ENCODE assay signal across 8 cellular contexts in the genomic region with DNA sequence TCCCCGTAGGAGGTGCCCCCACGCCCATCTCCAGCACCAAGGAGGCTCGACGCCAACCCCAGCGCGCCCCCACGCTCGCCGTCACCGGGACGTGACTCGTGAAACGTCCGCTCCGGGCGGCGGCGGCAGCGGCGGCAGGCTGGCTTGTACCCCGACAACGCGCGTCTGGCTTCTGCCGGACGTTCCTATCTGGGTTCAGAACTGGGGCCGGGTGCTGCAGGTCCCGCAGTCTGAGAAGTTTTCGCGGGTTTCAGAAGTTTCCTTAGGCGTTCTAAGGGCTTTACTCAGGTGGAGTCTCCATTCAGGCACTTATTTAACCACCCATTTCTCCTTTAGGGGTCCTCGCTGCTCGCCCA. TPM values are rescaled to one million over a fixed set of nuclear protein-coding genes. Genes with fewer than 3 reads are reported as not detected.
A peak's percentile ranks its signal among the peaks of the same experiment; 100 is the strongest.
DNase-seq lines count a peak whose midpoint lies in the region; ATAC-seq and TF ChIP-seq lines count a peak whose summit lies in the region.

No MANE protein-coding gene starts in this region.

- DNase-seq in GM12864 (ENCODE audit: low read depth) = no peak
- peak; percentile 57 to 59 for DNase-seq in Kasumi-1 (lab: John Stamatoyannopoulos, UW)
- peak; percentile 88 for DNase-seq in WERI-Rb-1
- peak in 1 of 2 donors; percentile 93 for DNase-seq in cardiac fibroblast (ENCODE audit: low read depth in 2 of 2)
- DNase-seq in left lung = peak; percentile 88 to 97
- peak; percentile 80 to 81 for DNase-seq in stimulated activated CD4-positive, alpha-beta T cell treated with anti-CD3 and anti-CD28 coated beads, Interleukin-4, amount 100 ng/mL, for 4 hours
- DNase-seq in NCI-H526 treated with DMSO at 0.1 percent for 48 hours (lab: John Stamatoyannopoulos, UW) = no peak

- ATAC-seq in GM21737 (IDR thresholded peaks at IDR 0.05; ENCODE audit: unreplicated experiment) = peak; percentile 36
- peak; percentile 59 for ATAC-seq in left lung

- H3K9me3 ChIP-seq in WERI-Rb-1 (ENCODE audit: severe bottlenecking) (no peaks in the 10 kb centered on the region), left lung (no peaks in the 10 kb centered on the region)

- intact Hi-C loops in left lung (cut with DNase I) = no loop called here

- TF ChIP-seq CTCF in GM12864 (IDR thresholded peaks at IDR 0.05; ENCODE audit: low read depth, low read length, missing control alignments) (no peak), WERI-Rb-1 (IDR thresholded peaks at IDR 0.05; ENCODE audit: low read depth, low read length) (no peak), cardiac fibroblast (IDR thresholded peaks at IDR 0.05; ENCODE audit: low read depth, low read length) (no peak), left lung (IDR thresholded peaks at IDR 0.05) (no peak)

- H3K36me3 ChIP-seq in WERI-Rb-1 (peaks cover 34% of the 10 kb centered on the region), left lung (peaks cover 0 to 5% of the 10 kb centered on the region in 2 donors)

- H3K27ac ChIP-seq in WERI-Rb-1 (peak overlapping the region; percentile 96), left lung (peak overlapping the region; percentile 99 to 100)

- H3K4me3 ChIP-seq in GM12864 (ENCODE audit: low read depth, low read length) (peak overlapping the region; percentile 74), WERI-Rb-1 (ENCODE audit: low read depth, low read length) (peak overlapping the region; percentile 65), cardiac fibroblast (replicated peaks in 1 of 2; ENCODE audit: low read depth in 2 of 2, low read length in 2 of 2) (peak overlapping the region; percentile 70), left lung (peak overlapping the region; percentile 51 to 94)

- H3K27me3 ChIP-seq in WERI-Rb-1 (ENCODE audit: insufficient read depth, low read depth, severe bottlenecking) (no peaks in the 10 kb centered on the region), left lung (no peaks in the 10 kb centered on the region)

- H3K4me1 ChIP-seq in left lung = peaks cover 29 to 40% of the 10 kb centered on the region in 2 donors

RNA-seq across cellular contexts. Expression of gene ALKBH5, which starts 0.7 kb away (rescaled TPM):
- 10 to 100 TPM; 87.6 to 99.6 TPM for total RNA-seq in left lung

RNA-seq across cellular contexts. Expression of gene LLGL1, which starts 42.5 kb away (rescaled TPM):
- total RNA-seq in left lung = 10 to 100 TPM; 14.4 to 17.8 TPM

Comparison
In these comparisons a context has a peak if more than half of its experiments do, and no peak if none do; other contexts are left out.
1. DNase-seq: peak in Kasumi-1 (2 of 2), WERI-Rb-1 (single experiment), left lung (2 of 2) and stimulated activated CD4-positive, alpha-beta T cell treated with anti-CD3 and anti-CD28 coated beads, Interleukin-4, amount 100 ng/mL, for 4 hours (2 of 2); none in GM12864 (single experiment) and NCI-H526 treated with DMSO at 0.1 percent for 48 hours (single experiment).
2. Peak in every context shown above with its lines, with median percentiles within 50 percentile points of each other: H3K4me3 ChIP-seq.